8 cellular contexts compared by ENCODE assay signal in the genomic region with DNA sequence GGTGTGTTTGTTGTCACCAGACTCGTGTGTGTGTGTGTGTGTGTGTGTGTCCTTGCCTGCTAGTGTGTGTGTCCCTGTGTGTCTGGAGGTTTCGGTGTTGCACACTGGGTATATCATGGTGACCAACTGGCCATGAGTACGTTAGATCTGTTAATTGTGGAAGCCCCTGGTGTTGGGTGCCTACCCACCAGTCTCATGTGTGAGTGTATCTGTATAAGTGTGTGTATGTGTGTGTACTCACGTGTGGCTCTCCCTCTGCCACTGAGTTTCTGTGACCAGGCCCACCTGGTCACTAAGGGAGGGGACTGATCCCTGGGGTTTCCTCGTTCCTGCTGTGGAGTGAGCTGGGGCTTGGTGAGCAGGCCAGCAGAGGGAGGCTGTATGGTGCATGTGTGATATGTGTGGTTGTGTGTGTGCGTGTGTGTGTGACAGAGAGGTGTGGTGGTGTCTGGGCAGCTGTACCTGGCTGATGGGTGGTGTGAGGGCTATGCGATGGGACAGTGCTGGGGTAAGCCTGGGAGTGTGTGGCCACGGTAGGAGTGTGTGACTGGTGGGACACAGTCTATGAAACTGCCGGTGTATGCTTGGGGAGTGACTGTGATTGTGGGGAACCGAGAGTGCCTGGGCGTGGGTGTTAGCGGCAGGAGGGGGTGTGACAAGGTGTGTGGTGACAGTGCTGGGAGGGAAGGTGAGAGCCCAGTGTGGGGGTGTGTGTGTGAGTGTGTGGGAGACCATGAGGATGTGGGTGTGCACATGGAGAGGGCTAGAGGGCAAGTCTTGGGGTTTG. TPM values are rescaled to one million over a fixed set of nuclear protein-coding genes. Genes with fewer than 3 reads are reported as not detected.
DNase-seq lines count a peak whose midpoint lies in the region; ATAC-seq and TF ChIP-seq lines count a peak whose summit lies in the region.

No MANE protein-coding gene starts in this region.

- ATAC-seq in heart right ventricle = no peak
- ATAC-seq in naive thymus-derived CD8-positive, alpha-beta T cell = peak; percentile 15 to 60
- ATAC-seq in upper lobe of right lung = peak; percentile 1

- POLR2A ChIA-PET in naive thymus-derived CD8-positive, alpha-beta T cell (lab: Charles Lee) = no interaction called here

- peak overlapping the region; percentile 78 for H3K4me2 ChIP-seq in SU-DHL-6 (ENCODE audit: low read depth, low read length, poor library complexity, severe bottlenecking)
- peak overlapping the region; percentile 79 for H3K4me2 ChIP-seq in mammary epithelial cell (ENCODE audit: insufficient read depth, low read depth, low read length)

- H3K9me3 Mint-ChIP-seq in naive thymus-derived CD8-positive, alpha-beta T cell = no peaks in the 10 kb centered on the region

- H3K9ac ChIP-seq in SU-DHL-6 (ENCODE audit: low read length) = peak overlapping the region; percentile 98
- H3K9ac ChIP-seq in mammary epithelial cell (ENCODE audit: insufficient read depth, low read length) = peak overlapping the region; percentile 39

- peak overlapping the region in 7 of 10 donors; percentile 4 to 95 (median 85) for H3K27ac ChIP-seq in heart right ventricle
- H3K27ac ChIP-seq in SU-DHL-6 (ENCODE audit: low read depth, low read length) = peak overlapping the region; percentile 94
- no peak overlapping the region for H3K27ac ChIP-seq in mammary epithelial cell (ENCODE audit: insufficient read depth, low read depth, low read length)
- peak overlapping the region; percentile 90 for H3K27ac ChIP-seq in upper lobe of right lung

- H3F3A ChIP-seq in SU-DHL-6 (ENCODE audit: insufficient read depth) = peaks cover 56% of the 10 kb centered on the region

- peaks cover 65% of the 10 kb centered on the region for H3K79me2 ChIP-seq in SU-DHL-6 (ENCODE audit: insufficient read depth, low read length)
- peaks cover 67% of the 10 kb centered on the region for H3K79me2 ChIP-seq in mammary epithelial cell (ENCODE audit: insufficient read depth, low read length)

- BruUV-seq in mammary epithelial cell (replicated peaks; lab: Mats Ljungman, UMichigan) = no TSS peak

- H3K9me2 ChIP-seq in SU-DHL-6 (replicated peaks; ENCODE audit: insufficient read depth, low read length) = no peaks in the 10 kb centered on the region

- CTCF ChIA-PET in mammary epithelial cell (lab: Charles Lee; ENCODE audit: low non-redundant PET) = no interaction called here

- H3K9me3 ChIP-seq in heart right ventricle (no peaks in the 10 kb centered on the region), SU-DHL-6 (ENCODE audit: insufficient read depth, low read length) (no peaks in the 10 kb centered on the region), mammary epithelial cell (replicated peaks; ENCODE audit: insufficient read depth, low read length) (no peaks in the 10 kb centered on the region), upper lobe of right lung (no peaks in the 10 kb centered on the region)

- H3K27me3 ChIP-seq in heart right ventricle (no peaks in the 10 kb centered on the region), SU-DHL-6 (ENCODE audit: low read length) (no peaks in the 10 kb centered on the region), mammary epithelial cell (ENCODE audit: insufficient read depth, low read length) (no peaks in the 10 kb centered on the region), upper lobe of right lung (no peaks in the 10 kb centered on the region)

- dilution Hi-C loops in mammary epithelial cell (cut with HindIII; ENCODE audit: low sequenced_read_pairs) = no loop called here

- DNase-seq in heart right ventricle = no peak
- no peak for DNase-seq in cardiac septum (ENCODE audit: low spot score)
- peak; percentile 36 for DNase-seq in mammary epithelial cell
- peak in 9 of 10 donors; percentile 24 to 74 (median 42) for DNase-seq in naive thymus-derived CD8-positive, alpha-beta T cell
- DNase-seq in upper lobe of right lung = peak; percentile 75
- DNase-seq in iPS-NIHi11 (ENCODE audit: low spot score) = no peak
- no peak for DNase-seq in NCI-H524 (lab: John Stamatoyannopoulos, UW)

- no peaks in the 10 kb centered on the region for H3K36me3 Mint-ChIP-seq in naive thymus-derived CD8-positive, alpha-beta T cell

- H2AFZ ChIP-seq in SU-DHL-6 (ENCODE audit: low read depth, low read length, severe bottlenecking) (no peak overlapping the region), mammary epithelial cell (ENCODE audit: low read depth, low read length) (no peak overlapping the region)

- intact Hi-C loops in heart right ventricle (cut with DNase I) = loop anchor here in 2 of 10 donors (5.0 kb wide), 2 partner anchors 36 to 41 kb away; no protein-coding TSS in a partner anchor
- intact Hi-C loops in cardiac septum (cut with DNase I) = loop anchor here (10.0 kb wide), 1 partner anchor 628 kb away; a partner anchor contains a TSS
- intact Hi-C loops in mammary epithelial cell (cut with micrococcal nuclease) = loop anchor here (1.0 to 5.0 kb wide), 2 partner anchors 29 to 51 kb away; no protein-coding TSS in a partner anchor
- intact Hi-C loops in upper lobe of right lung (cut with DNase I) = no loop called here

- H3K27me3 Mint-ChIP-seq in naive thymus-derived CD8-positive, alpha-beta T cell = peaks cover 0 to 3% (median 0%) of the 10 kb centered on the region in 5 donors

- TF ChIP-seq CTCF in heart right ventricle (IDR thresholded peaks at IDR 0.05) (no peak), SU-DHL-6 (IDR thresholded peaks at IDR 0.05; ENCODE audit: insufficient read depth, low read length, poor library complexity, severe bottlenecking) (no peak), mammary epithelial cell (conservative IDR thresholded peaks at IDR 0.05 in 1 of 2, IDR thresholded peaks at IDR 0.05 in 1 of 2; ENCODE audit: extremely low read depth in 1 of 2, insufficient read depth in 1 of 2, low read depth in 1 of 2, low read length in 2 of 2) (no peak), upper lobe of right lung (IDR thresholded peaks at IDR 0.05) (no peak)

- peak overlapping the region; percentile 76 to 92 (median 88) for H3K27ac Mint-ChIP-seq in naive thymus-derived CD8-positive, alpha-beta T cell

- 60 to 71% methylated on average over 12 of the region's 12 CpGs for WGBS in heart right ventricle, 2 donors
- WGBS in mammary epithelial cell (ENCODE audit: low coverage, missing lambda C conversion rate) = 73% methylated on average over 12 of the region's 12 CpGs

- H3K4me3 ChIP-seq in heart right ventricle (peak overlapping the region in 5 of 10 donors; percentile 87 to 94 (median 92)), SU-DHL-6 (ENCODE audit: insufficient read depth, low read length, poor library complexity, severe bottlenecking) (peak overlapping the region; percentile 96), mammary epithelial cell (replicated peaks in 1 of 3; ENCODE audit: insufficient read depth in 1 of 3, low read depth in 2 of 3, low read length in 3 of 3) (peak overlapping the region; percentile 48 to 95 (median 86)), upper lobe of right lung (peak overlapping the region; percentile 82)

- peaks cover 15 to 76% (median 49%) of the 10 kb centered on the region in 9 donors for H3K4me1 ChIP-seq in heart right ventricle
- peaks cover 53% of the 10 kb centered on the region for H3K4me1 ChIP-seq in mammary epithelial cell (ENCODE audit: insufficient read depth, low read length)
- H3K4me1 ChIP-seq in upper lobe of right lung = peaks cover 68% of the 10 kb centered on the region

- in situ Hi-C loops in mammary epithelial cell (cut with MboI; ENCODE audit: low sequenced_read_pairs in 2 of 2) = no loop called here

- peaks cover 3% of the 10 kb centered on the region; the same call in 1 of the 2 replicates for H4K20me1 ChIP-seq in SU-DHL-6 (ENCODE audit: low read depth, low read length)
- H4K20me1 ChIP-seq in mammary epithelial cell (ENCODE audit: insufficient read depth, low read length) = no peaks in the 10 kb centered on the region

- H3K4me3 Mint-ChIP-seq in naive thymus-derived CD8-positive, alpha-beta T cell = peak overlapping the region; percentile 81 to 95 (median 88)

- peaks cover 0 to 7% (median 0%) of the 10 kb centered on the region in 9 donors for H3K36me3 ChIP-seq in heart right ventricle
- H3K36me3 ChIP-seq in SU-DHL-6 (ENCODE audit: low read length) = no peaks in the 10 kb centered on the region
- H3K36me3 ChIP-seq in mammary epithelial cell (ENCODE audit: insufficient read depth, low read length) = no peaks in the 10 kb centered on the region
- H3K36me3 ChIP-seq in upper lobe of right lung = no peaks in the 10 kb centered on the region

- H3K4me1 Mint-ChIP-seq in naive thymus-derived CD8-positive, alpha-beta T cell = peaks cover 24 to 62% (median 38%) of the 10 kb centered on the region in 4 donors

RNA-seq across cellular contexts. Expression of a gene that starts 1.9 kb away (rescaled TPM):
- total RNA-seq in heart right ventricle (10 to 100 TPM in 4 of 10 donors, 1 to 10 TPM in 6; 6.6 to 28.3 (median 7.7) TPM), cardiac septum (10.6 TPM), mammary epithelial cell (10 to 100 TPM in 1 of 2 donors, 1 to 10 TPM in 1; 6.2 to 37.2 TPM), upper lobe of right lung (78.4 TPM)
- polyA plus RNA-seq in heart right ventricle (10 to 100 TPM in 1 of 2 donors, 1 to 10 TPM in 1; 8.6 to 11.5 TPM), mammary epithelial cell (60.1 TPM)
- polyA minus RNA-seq in mammary epithelial cell = 39.5 TPM
- 10 to 100 TPM; 11.0 to 11.8 TPM for total RNA-seq in naive thymus-derived CD8-positive, alpha-beta T cell
- polyA plus RNA-seq in naive thymus-derived CD8-positive, alpha-beta T cell = 10 to 100 TPM in 2 of 3 donors, 1 to 10 TPM in 1; 5.5 to 12.2 (median 10.4) TPM

RNA-seq across cellular contexts. Expression of a gene that starts 32.6 kb away (rescaled TPM):
- total RNA-seq in heart right ventricle (10 to 100 TPM in 4 of 10 donors, 1 to 10 TPM in 6; 5.7 to 13.1 (median 9.5) TPM), cardiac septum (8.6 TPM), mammary epithelial cell (10 to 100 TPM; 15.2 to 29.3 TPM), upper lobe of right lung (20.6 TPM)
- polyA plus RNA-seq in heart right ventricle (1 to 10 TPM; 4.6 to 8.2 TPM), mammary epithelial cell (23.4 TPM)
- polyA minus RNA-seq in mammary epithelial cell = 52.3 TPM
- total RNA-seq in naive thymus-derived CD8-positive, alpha-beta T cell = 10 to 100 TPM; 24.1 to 28.1 TPM
- 10 to 100 TPM; 16.4 to 26.3 (median 22.4) TPM for polyA plus RNA-seq in naive thymus-derived CD8-positive, alpha-beta T cell

Comparison
In these comparisons a context has a peak if more than half of its experiments do, and no peak if none do; other contexts are left out.
1. ATAC-seq: peak in naive thymus-derived CD8-positive, alpha-beta T cell (2 of 2) and upper lobe of right lung (single experiment); none in heart right ventricle (0 of 8).
2. DNase-seq: peak in mammary epithelial cell (single experiment), naive thymus-derived CD8-positive, alpha-beta T cell (9 of 10) and upper lobe of right lung (single experiment); none in heart right ventricle (0 of 2), cardiac septum (single experiment), iPS-NIHi11 (single experiment) and NCI-H524 (0 of 2).